In the genomic region with DNA sequence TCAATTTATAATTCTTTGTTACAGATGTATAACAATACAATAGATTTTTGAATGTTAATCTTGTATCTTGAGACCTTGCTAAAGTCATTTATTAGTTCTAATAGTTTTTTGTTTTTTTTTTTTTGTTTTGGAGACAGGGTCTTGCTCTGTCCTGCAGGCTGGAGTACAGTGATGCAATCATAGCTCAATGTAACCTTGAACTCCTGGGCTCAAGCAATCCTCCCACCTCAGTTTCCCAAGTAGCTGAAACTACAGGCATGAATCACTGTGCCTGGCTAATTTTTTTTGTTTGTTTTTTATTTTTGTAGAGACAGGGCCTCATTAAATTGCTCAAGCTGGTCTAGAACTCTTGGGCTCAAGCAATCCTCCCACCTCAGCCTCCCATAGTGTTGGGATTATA, we compare ENCODE assay signal across 27 cellular contexts.
"Had no signal": no experiment of that assay in that cellular context is flagged by ENCODE, and none has a peak within 500 bp of the region (broad histone marks: within the 10 kb centered on the region; RNA-seq: fewer than 3 reads in every experiment).

No MANE protein-coding gene starts in this region.

- H3K4me1 ChIP-seq: left ventricle myocardium inferior, pancreas, prostate gland, sigmoid colon, testis, transverse colon, upper lobe of right lung had no signal

- H3K9me3 ChIP-seq: left ventricle myocardium inferior, mucosa of descending colon, pancreas, prostate gland, sigmoid colon, stomach, testis, thyroid gland, transverse colon, upper lobe of right lung had no signal

- H3K36me3 ChIP-seq: heart left ventricle, left ventricle myocardium inferior, pancreas, prostate gland, sigmoid colon, spleen, stomach, thyroid gland, transverse colon, upper lobe of right lung had no signal

- FAIRE-seq: urothelium cell line had no signal

- H3K27me3 ChIP-seq: heart left ventricle, pancreas, sigmoid colon, spleen, stomach, testis, thyroid gland, transverse colon, upper lobe of right lung had no signal

- H3K4me3 ChIP-seq: heart left ventricle, left ventricle myocardium inferior, lung, mucosa of descending colon, pancreas, prostate gland, sigmoid colon, spleen, stomach, testis, thyroid gland, transverse colon, upper lobe of right lung had no signal

- DNase-seq: heart left ventricle; hypothalamus; immature natural killer cell; kidney; left ventricle myocardium inferior; mesendoderm; mucosa of descending colon; naive thymus-derived CD4-positive, alpha-beta T cell; pancreas; posterior cingulate gyrus; retina; right cardiac atrium; sigmoid colon; small intestine; spleen; stimulated activated CD4-positive, alpha-beta T cell treated with anti-CD3 and anti-CD28 coated beads, Interleukin-4, amount 100 ng/mL, for 24 hours; stimulated activated naive CD4-positive, alpha-beta T cell; stomach; testis; thyroid gland; transverse colon; upper lobe of right lung had no signal

- H3K27ac ChIP-seq: heart left ventricle, left ventricle myocardium inferior, pancreas, prostate gland, sigmoid colon, spleen, stomach, testis, thyroid gland, transverse colon, upper lobe of right lung had no signal

- ATAC-seq: heart left ventricle; mucosa of descending colon; naive thymus-derived CD4-positive, alpha-beta T cell; natural killer cell treated with Interleukin-12 subunit alpha and Interleukin-12 subunit beta and Interleukin-15 and Interleukin-18, amount 100 ng/mL, for 72 hours; pancreas; right cardiac atrium; stimulated activated effector memory CD8-positive, alpha-beta T cell treated with anti-CD3 and anti-CD28 coated beads, Interleukin-12 subunit alpha, Interleukin-12 subunit beta, amount 100 ng/mL, for 72 hours; upper lobe of right lung had no signal
